In the genomic region with DNA sequence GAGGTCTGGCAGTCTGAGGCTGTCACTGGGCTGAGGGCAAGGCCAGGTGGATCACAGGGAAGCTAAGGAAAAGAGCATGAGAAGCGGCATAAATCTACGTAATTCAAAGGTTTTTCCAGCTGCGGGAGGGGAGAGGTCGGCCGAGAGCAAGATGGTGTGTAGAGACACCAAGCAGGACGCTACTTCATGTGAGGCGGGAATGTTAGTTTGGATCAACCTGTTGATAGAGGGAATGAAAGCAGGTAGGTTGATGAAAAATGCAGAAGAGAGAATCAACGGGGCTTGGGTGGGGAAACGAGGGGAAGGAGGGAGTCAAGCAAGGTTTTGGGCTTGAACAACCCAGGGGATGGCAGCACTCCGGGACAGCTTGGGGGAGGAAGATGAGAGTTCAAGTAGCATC, we compare ENCODE assay signal across 22 cellular contexts. TPM values are rescaled to one million over a fixed set of nuclear protein-coding genes. Genes with fewer than 3 reads are reported as not detected.
DNase-seq lines count a peak whose midpoint lies in the region; ATAC-seq, FAIRE-seq and TF ChIP-seq lines count a peak whose summit lies in the region.
"Had no signal": no experiment of that assay in that cellular context is flagged by ENCODE, and none has a peak within 500 bp of the region (broad histone marks: within the 10 kb centered on the region; RNA-seq: fewer than 3 reads in every experiment).

No MANE protein-coding gene starts in this region.

- H3K27ac ChIP-seq in colonic mucosa (peak overlapping the region; percentile 10), lung (ENCODE audit: low read depth in 1 of 2, low read length in 1 of 2) (no peak overlapping the region), kidney (ENCODE audit: low read depth in 2 of 2, low read length in 2 of 2) (no peak overlapping the region)
- H3K27ac ChIP-seq: 22Rv1, BLaER1, GM23248 had no signal

- peak; percentile 50 for DNase-seq in DMS53 (lab: John Stamatoyannopoulos, UW)
- no peak for DNase-seq in DMS53 treated with DMSO at 0.1 percent for 48 hours (lab: John Stamatoyannopoulos, UW; ENCODE audit: unreplicated experiment)
- peak; percentile 18 for DNase-seq in colonic mucosa
- peak; percentile 18 for DNase-seq in lung (ENCODE audit: low spot score)
- no peak for DNase-seq in NCI-H2029 (lab: John Stamatoyannopoulos, UW)
- DNase-seq in kidney = no peak
- no peak for DNase-seq in effector CD8-positive, alpha-beta T cell (lab: John Stamatoyannopoulos, UW)
- DNase-seq: AML-193; Calu3; CD4-positive, CD25-positive, alpha-beta regulatory T cell; DMS 273 treated with DMSO at 0.1 percent for 48 hours; DMS79 treated with DMSO at 0.1 percent for 48 hours; EL; GM23248; H9 had no signal

- TF ChIP-seq CTCF in colonic mucosa (IDR thresholded peaks at IDR 0.05) (no peak), lung (IDR thresholded peaks at IDR 0.05; ENCODE audit: control extremely low read depth, extremely low read depth) (no peak), kidney (IDR thresholded peaks at IDR 0.05; ENCODE audit: borderline replicate concordance, extremely low read depth, insufficient read depth) (no peak)

- no peak for FAIRE-seq in kidney (lab: Jason Lieb, UNC)
- FAIRE-seq: G401.6, GM12891, HTR-8/SVneo had no signal

- H3K36me3 ChIP-seq in colonic mucosa = no peaks in the 10 kb centered on the region
- H3K36me3 ChIP-seq in lung (ENCODE audit: control insufficient read depth in 2 of 2, insufficient read depth in 2 of 2, low read length in 2 of 2) = no peaks in the 10 kb centered on the region
- H3K36me3 ChIP-seq in kidney (ENCODE audit: control insufficient read depth in 1 of 2, insufficient read depth in 2 of 2, low read length in 2 of 2) = no peaks in the 10 kb centered on the region
- H3K36me3 ChIP-seq: BLaER1 had no signal

- H3K4me3 ChIP-seq in colonic mucosa (no peak overlapping the region), lung (no peak overlapping the region), kidney (ENCODE audit: low read length in 2 of 2) (no peak overlapping the region)
- H3K4me3 ChIP-seq: BLaER1, GM23248 had no signal

- H3K27me3 ChIP-seq in colonic mucosa (peaks cover 6% of the 10 kb centered on the region), lung (ENCODE audit: control insufficient read depth, insufficient read depth) (no peaks in the 10 kb centered on the region)

- H3K9me3 ChIP-seq in colonic mucosa = no peaks in the 10 kb centered on the region
- peaks cover 0 to 2% of the 10 kb centered on the region in 2 donors for H3K9me3 ChIP-seq in lung (ENCODE audit: control insufficient read depth in 2 of 2, insufficient read depth in 1 of 2, low read length in 1 of 2)
- no peaks in the 10 kb centered on the region for H3K9me3 ChIP-seq in kidney (ENCODE audit: control insufficient read depth in 1 of 2, low read length in 2 of 2)

- no peaks in the 10 kb centered on the region for H3K4me1 ChIP-seq in colonic mucosa
- H3K4me1 ChIP-seq in lung (ENCODE audit: control insufficient read depth in 2 of 2, insufficient read depth in 2 of 2, low read length in 2 of 2) = peaks cover 0 to 14% of the 10 kb centered on the region in 2 donors
- peaks cover 0 to 7% of the 10 kb centered on the region in 2 donors for H3K4me1 ChIP-seq in kidney (ENCODE audit: control insufficient read depth in 1 of 2, insufficient read depth in 1 of 2, low read depth in 1 of 2, low read length in 2 of 2)

- intact Hi-C loops in colonic mucosa (cut with DNase I) (no loop called here), kidney (cut with DNase I) (no loop called here)

- ATAC-seq in lung (ENCODE audit: insufficient read depth, low FRiP score) (no peak), HG03135 (IDR thresholded peaks at IDR 0.05; ENCODE audit: unreplicated experiment) (no peak)

- peak overlapping the region; percentile 45 to 81 for H3K9ac ChIP-seq in colonic mucosa (ENCODE audit: low read depth in 2 of 2, low read length in 2 of 2)
- no peak overlapping the region for H3K9ac ChIP-seq in kidney (ENCODE audit: low read length in 2 of 2)
- H3K9ac ChIP-seq: BLaER1, GM23248 had no signal

- 73 to 79% methylated on average over 10 of the region's 10 CpGs for WGBS in lung, 2 donors

RNA-seq across cellular contexts. Expression of gene B3GNT6, which starts 2.9 kb away (rescaled TPM):
- total RNA-seq in colonic mucosa (100 to 1,000 TPM in 1 of 2 donors, 10 to 100 TPM in 1; 83.1 to 107 TPM), lung (under 1 TPM; 0.34 to 0.77 TPM), kidney (not detected)
- polyA plus RNA-seq in lung (1 to 10 TPM in 1 of 2 donors, under 1 TPM in 1; 0.18 to 1.6 TPM), kidney (ENCODE audit: insufficient read depth, low read depth, low replicate concordance) (not detected)
- total RNA-seq: CD4-positive, CD25-positive, alpha-beta regulatory T cell; GM23248; H9; HepG2 had no signal
- polyA plus RNA-seq: CD4-positive, CD25-positive, alpha-beta regulatory T cell; GM23248; HepG2 had no signal

RNA-seq across cellular contexts. Expression of gene CAPN5, which starts 29.7 kb away (rescaled TPM):
- 100 to 1,000 TPM; 258 to 267 TPM for total RNA-seq in colonic mucosa
- 10 to 100 TPM; 14.7 to 16.1 TPM for total RNA-seq in lung
- polyA plus RNA-seq in lung = 1 to 10 TPM; 3.0 to 4.0 TPM
- 36.0 TPM for total RNA-seq in kidney
- polyA plus RNA-seq in kidney (ENCODE audit: insufficient read depth, low read depth, low replicate concordance) = 20.0 TPM

Comparison
In these comparisons a context has a peak if more than half of its experiments do, and no peak if none do; other contexts are left out.
1. DNase-seq: peak in DMS53 (single experiment), colonic mucosa (single experiment) and lung (single experiment); none in DMS53 treated with DMSO at 0.1 percent for 48 hours (single experiment), NCI-H2029 (single experiment), kidney (single experiment) and effector CD8-positive, alpha-beta T cell (single experiment).
2. H3K9ac ChIP-seq: peak in colonic mucosa (2 of 2); none in kidney (0 of 2).
3. RNA of gene B3GNT6, which starts 2.9 kb away (total RNA-seq): 83.1 to 107 TPM in colonic mucosa; 0.34 to 0.77 TPM in lung and not detected in kidney (single experiment); every median in the first group is over 10 times any median in the second.